In genomic region chr12:107138990-107139389, GRCh38 we compare ENCODE assay signal across 33 cellular contexts.
"Had no signal": no experiment of that assay in that cellular context is flagged by ENCODE, and none has a peak within 500 bp of the region (broad histone marks: within the 10 kb centered on the region; RNA-seq: fewer than 3 reads in every experiment).

No MANE protein-coding gene starts in this region.

- H3K4me3 ChIP-seq: adrenal gland, body of pancreas, breast epithelium had no signal

- DNase-seq: activated B cell treated with CpG ODN at 0.5 μM for 24 hours; activated CD4-positive, alpha-beta memory T cell treated with anti-CD3 and anti-CD28 coated beads for 36 hours; activated CD4-positive, alpha-beta T cell treated with anti-CD3 and anti-CD28 coated beads for 4 hours; activated CD4-positive, alpha-beta T cell treated with anti-CD3 and anti-CD28 coated beads, Interleukin-2, amount 10 ng/mL, durations not matched to agents 24 days and 14 days; activated CD4-positive, alpha-beta T cell treated with anti-CD3 and anti-CD28 coated beads, Interleukin-2, amount 50 U/mL, for 1 hour; activated CD4-positive, alpha-beta T cell treated with anti-CD3 and anti-CD28 coated beads, Interleukin-2, amount 50 U/mL, for 4 hours; activated CD4-positive, CD25-positive, alpha-beta regulatory T cell treated with anti-CD3 and anti-CD28 coated beads, Interleukin-2, amount 50 U/mL, for 72 hours; activated CD8-positive, alpha-beta memory T cell treated with anti-CD3 and anti-CD28 coated beads, Interleukin-2, amount 50 U/mL, for 4 hours; activated CD8-positive, alpha-beta T cell treated with anti-CD3 and anti-CD28 coated beads for 36 hours; activated effector memory CD4-positive, alpha-beta T cell treated with anti-CD3 and anti-CD28 coated beads, Interleukin-2, amount 50 U/mL, for 16 hours; activated gamma-delta T cell treated with Interleukin-2 at 50 U/mL for 16 hours; activated naive CD4-positive, alpha-beta T cell; activated naive CD4-positive, alpha-beta T cell treated with anti-CD3 and anti-CD28 coated beads for 36 hours; activated naive CD4-positive, alpha-beta T cell treated with anti-CD3 and anti-CD28 coated beads, Interleukin-2, amount 50 U/mL, for 16 hours; activated naive CD8-positive, alpha-beta T cell treated with anti-CD3 and anti-CD28 coated beads for 36 hours; activated T-cell treated with anti-CD3 and anti-CD28 coated beads for 4 hours; activated T-cell treated with anti-CD3 and anti-CD28 coated beads, Interleukin-2, amount 50 U/mL, for 1 hour; activated T-cell treated with anti-CD3 and anti-CD28 coated beads, Interleukin-2, amount 50 U/mL, for 4 hours; activated T-cell treated with anti-CD3 and anti-CD28 coated beads, Interleukin-2, amount 50 U/mL, for 72 hours; adrenal gland; amniotic stem cell; aorta; body of pancreas; brain microvascular endothelial cell; central memory CD4-positive, alpha-beta T cell; T-helper 2 cell; T-helper 9 cell had no signal

- H3K4me3 Mint-ChIP-seq: activated B cell treated with CpG ODN at 0.5 μM for 24 hours; activated CD4-positive, alpha-beta memory T cell treated with anti-CD3 and anti-CD28 coated beads for 36 hours; activated CD4-positive, alpha-beta T cell treated with anti-CD3 and anti-CD28 coated beads, Interleukin-2, amount 10 ng/mL, durations not matched to agents 24 days and 14 days; activated CD8-positive, alpha-beta T cell treated with anti-CD3 and anti-CD28 coated beads for 36 hours; activated naive CD4-positive, alpha-beta T cell treated with anti-CD3 and anti-CD28 coated beads for 36 hours; activated naive CD8-positive, alpha-beta T cell treated with anti-CD3 and anti-CD28 coated beads for 36 hours; activated T-cell treated with anti-CD3 and anti-CD28 coated beads, Interleukin-2, amount 50 U/mL, for 4 hours; activated T-cell treated with anti-CD3 and anti-CD28 coated beads, Interleukin-2, amount 50 U/mL, for 72 hours; activated T-helper 1 cell treated with anti-CD3 and anti-CD28 coated beads, Interleukin-12 subunit alpha, Interleukin-12 subunit beta, Interleukin-2, Interleukin-4 antibody, amounts not matched to agents 30 ng/mL and 10 ng/mL and 1 ng/mL, durations not matched to agents 14 hours and 24 hours and 36 hours; activated T-helper 17 cell treated with anti-CD3 and anti-CD28 coated beads, Interleukin-2, amount 50 U/mL, for 72 hours; T-helper 2 cell treated with Interferon-gamma antibody and Interleukin-4, amounts not matched to agents 5 μg/mL and 100 μg/mL, for 36 hours had no signal

- H3K27ac ChIP-seq: adrenal gland, body of pancreas, brain microvascular endothelial cell, breast epithelium, VCaP had no signal

- H3K36me3 Mint-ChIP-seq: activated CD4-positive, alpha-beta memory T cell treated with anti-CD3 and anti-CD28 coated beads for 36 hours; activated naive CD4-positive, alpha-beta T cell treated with anti-CD3 and anti-CD28 coated beads, Interleukin-2, amount 50 U/mL, for 72 hours; activated naive CD8-positive, alpha-beta T cell treated with anti-CD3 and anti-CD28 coated beads for 36 hours had no signal

- H3K27me3 ChIP-seq: adrenal gland, body of pancreas, brain microvascular endothelial cell, breast epithelium had no signal

- H3K9me3 ChIP-seq: adrenal gland, body of pancreas, breast epithelium had no signal

- H3K4me1 Mint-ChIP-seq: activated B cell treated with CpG ODN at 0.5 μM for 24 hours; activated CD4-positive, alpha-beta T cell treated with anti-CD3 and anti-CD28 coated beads, Interleukin-2, amount 10 ng/mL, durations not matched to agents 24 days and 14 days; activated naive CD8-positive, alpha-beta T cell treated with anti-CD3 and anti-CD28 coated beads for 36 hours; activated T-helper 17 cell treated with anti-CD3 and anti-CD28 coated beads, Interleukin-2, amount 50 U/mL, for 72 hours had no signal

- H3K27me3 Mint-ChIP-seq: activated CD4-positive, alpha-beta memory T cell treated with anti-CD3 and anti-CD28 coated beads for 36 hours; activated CD4-positive, alpha-beta T cell treated with anti-CD3 and anti-CD28 coated beads, Interleukin-2, amount 10 ng/mL, durations not matched to agents 24 days and 14 days; activated CD8-positive, alpha-beta T cell treated with anti-CD3 and anti-CD28 coated beads for 36 hours; activated naive CD8-positive, alpha-beta T cell treated with anti-CD3 and anti-CD28 coated beads for 36 hours; activated T-helper 17 cell treated with anti-CD3 and anti-CD28 coated beads, Interleukin-2, amount 50 U/mL, for 72 hours had no signal

- ATAC-seq: activated CD8-positive, alpha-beta T cell treated with anti-CD3 and anti-CD28 coated beads for 36 hours; activated naive CD4-positive, alpha-beta T cell treated with anti-CD3 and anti-CD28 coated beads, Interleukin-2, amount 50 U/mL, for 72 hours; activated T-cell treated with anti-CD3 and anti-CD28 coated beads, Interleukin-2, amount 50 U/mL, for 4 hours; activated T-cell treated with anti-CD3 and anti-CD28 coated beads, Interleukin-2, amount 50 U/mL, for 72 hours; activated T-helper 17 cell treated with anti-CD3 and anti-CD28 coated beads, Interleukin-2, amount 50 U/mL, for 72 hours; body of pancreas had no signal

- H3K9me3 Mint-ChIP-seq: activated B cell treated with CpG ODN at 0.5 μM for 24 hours; activated CD4-positive, alpha-beta memory T cell treated with anti-CD3 and anti-CD28 coated beads for 36 hours; activated CD4-positive, alpha-beta T cell treated with anti-CD3 and anti-CD28 coated beads, Interleukin-2, amount 10 ng/mL, durations not matched to agents 24 days and 14 days; activated CD8-positive, alpha-beta T cell treated with anti-CD3 and anti-CD28 coated beads for 36 hours; activated naive CD4-positive, alpha-beta T cell treated with anti-CD3 and anti-CD28 coated beads for 36 hours; activated naive CD4-positive, alpha-beta T cell treated with anti-CD3 and anti-CD28 coated beads, Interleukin-2, amount 50 U/mL, for 72 hours; activated naive CD8-positive, alpha-beta T cell treated with anti-CD3 and anti-CD28 coated beads for 36 hours; activated T-cell treated with anti-CD3 and anti-CD28 coated beads, Interleukin-2, amount 50 U/mL, for 4 hours; activated T-cell treated with anti-CD3 and anti-CD28 coated beads, Interleukin-2, amount 50 U/mL, for 72 hours; activated T-helper 1 cell treated with anti-CD3 and anti-CD28 coated beads, Interleukin-12 subunit alpha, Interleukin-12 subunit beta, Interleukin-2, Interleukin-4 antibody, amounts not matched to agents 30 ng/mL and 10 ng/mL and 1 ng/mL, durations not matched to agents 14 hours and 24 hours and 36 hours; activated T-helper 17 cell treated with anti-CD3 and anti-CD28 coated beads, Interleukin-2, amount 50 U/mL, for 72 hours; T-helper 2 cell treated with Interferon-gamma antibody and Interleukin-4, amounts not matched to agents 5 μg/mL and 100 μg/mL, for 36 hours had no signal

- H3K4me1 ChIP-seq: adrenal gland, body of pancreas, breast epithelium had no signal

- H3K27ac Mint-ChIP-seq: activated B cell treated with CpG ODN at 0.5 μM for 24 hours; activated CD4-positive, alpha-beta memory T cell treated with anti-CD3 and anti-CD28 coated beads for 36 hours; activated CD4-positive, alpha-beta T cell treated with anti-CD3 and anti-CD28 coated beads, Interleukin-2, amount 10 ng/mL, durations not matched to agents 24 days and 14 days; activated CD8-positive, alpha-beta T cell treated with anti-CD3 and anti-CD28 coated beads for 36 hours; activated naive CD4-positive, alpha-beta T cell treated with anti-CD3 and anti-CD28 coated beads for 36 hours; activated naive CD4-positive, alpha-beta T cell treated with anti-CD3 and anti-CD28 coated beads, Interleukin-2, amount 50 U/mL, for 72 hours; activated naive CD8-positive, alpha-beta T cell treated with anti-CD3 and anti-CD28 coated beads for 36 hours; activated T-cell treated with anti-CD3 and anti-CD28 coated beads, Interleukin-2, amount 50 U/mL, for 72 hours; activated T-helper 1 cell treated with anti-CD3 and anti-CD28 coated beads, Interleukin-12 subunit alpha, Interleukin-12 subunit beta, Interleukin-2, Interleukin-4 antibody, amounts not matched to agents 30 ng/mL and 10 ng/mL and 1 ng/mL, durations not matched to agents 14 hours and 24 hours and 36 hours; activated T-helper 17 cell treated with anti-CD3 and anti-CD28 coated beads, Interleukin-2, amount 50 U/mL, for 72 hours; T-helper 2 cell treated with Interferon-gamma antibody and Interleukin-4, amounts not matched to agents 5 μg/mL and 100 μg/mL, for 36 hours had no signal

- H3K36me3 ChIP-seq: adrenal gland, brain microvascular endothelial cell, breast epithelium had no signal
